In genomic region chrX:7586126-7586525, GRCh38 we compare ENCODE assay signal across 8 cellular contexts.
A peak's percentile ranks its signal among the peaks of the same experiment; 100 is the strongest.
DNase-seq lines count a peak whose midpoint lies in the region; ATAC-seq and TF ChIP-seq lines count a peak whose summit lies in the region.

No MANE protein-coding gene starts in this region.

- H3K4me2 ChIP-seq in DND-41 (ENCODE audit: insufficient read depth, low read length), result no peak overlapping the region

- no peak overlapping the region for H2AFZ ChIP-seq in DND-41 (ENCODE audit: low read depth, low read length)

- H3K4me3 ChIP-seq in DND-41 (ENCODE audit: low read depth in 1 of 2, low read length in 2 of 2), result no peak overlapping the region

- no peaks in the 10 kb centered on the region for H3K36me3 Mint-ChIP-seq in activated naive CD8-positive, alpha-beta T cell treated with anti-CD3 and anti-CD28 coated beads for 36 hours

- no peaks in the 10 kb centered on the region for H3K4me1 ChIP-seq in DND-41 (ENCODE audit: insufficient read depth, low read length)

- H3K9me3 Mint-ChIP-seq in activated naive CD8-positive, alpha-beta T cell treated with anti-CD3 and anti-CD28 coated beads for 36 hours, result no peaks in the 10 kb centered on the region

- TF ChIP-seq CTCF in DND-41 (IDR thresholded peaks at IDR 0.05; ENCODE audit: borderline replicate concordance, extremely low read depth, low read length, poor library complexity, severe bottlenecking), result peak; percentile 65

- no peaks in the 10 kb centered on the region for H3K27me3 Mint-ChIP-seq in activated naive CD8-positive, alpha-beta T cell treated with anti-CD3 and anti-CD28 coated beads for 36 hours

- no peaks in the 10 kb centered on the region for H4K20me1 ChIP-seq in DND-41 (ENCODE audit: insufficient read depth, low read length)

- no peak overlapping the region for H3K9ac ChIP-seq in DND-41 (ENCODE audit: low read depth, low read length)

- H3K27ac Mint-ChIP-seq in activated naive CD8-positive, alpha-beta T cell treated with anti-CD3 and anti-CD28 coated beads for 36 hours, result no peak overlapping the region

- no peaks in the 10 kb centered on the region for H3K79me2 ChIP-seq in DND-41 (ENCODE audit: insufficient read depth, low read length)

- peak; percentile 22 for DNase-seq in DND-41
- peak; percentile 38 for DNase-seq in RKO (ENCODE audit: low spot score)
- peak; percentile 37 for DNase-seq in iPS-NIHi7 (ENCODE audit: extremely low spot score)
- DNase-seq in DMS79 treated with DMSO at 0.1 percent for 48 hours (lab: John Stamatoyannopoulos, UW), result no peak
- no peak for DNase-seq in activated naive CD8-positive, alpha-beta T cell treated with anti-CD3 and anti-CD28 coated beads for 36 hours
- DNase-seq in retina, result no peak
- no peak for DNase-seq in cerebellar nuclear complex (lab: John Stamatoyannopoulos, UW)

- H3K36me3 ChIP-seq in DND-41 (ENCODE audit: insufficient read depth, low read length), result no peaks in the 10 kb centered on the region

- ATAC-seq in DND-41 (ENCODE audit: insufficient read depth, low read depth) (peak; percentile 71), GM21723 (IDR thresholded peaks at IDR 0.05; ENCODE audit: unreplicated experiment) (peak; percentile 89)

- no peak overlapping the region for H3K27ac ChIP-seq in DND-41 (ENCODE audit: low read length)

- no peaks in the 10 kb centered on the region for H3K9me3 ChIP-seq in DND-41 (ENCODE audit: insufficient read depth, low read length, severe bottlenecking)

- no peaks in the 10 kb centered on the region for H3K27me3 ChIP-seq in DND-41 (ENCODE audit: insufficient read depth, low read length, poor library complexity)

- no peaks in the 10 kb centered on the region for H3K4me1 Mint-ChIP-seq in activated naive CD8-positive, alpha-beta T cell treated with anti-CD3 and anti-CD28 coated beads for 36 hours

- no peak overlapping the region for H3K4me3 Mint-ChIP-seq in activated naive CD8-positive, alpha-beta T cell treated with anti-CD3 and anti-CD28 coated beads for 36 hours

Comparison
In these comparisons a context has a peak if more than half of its experiments do, and no peak if none do; other contexts are left out.
1. DNase-seq: peak in DND-41 (single experiment), RKO (single experiment) and iPS-NIHi7 (single experiment); none in DMS79 treated with DMSO at 0.1 percent for 48 hours (single experiment), activated naive CD8-positive, alpha-beta T cell treated with anti-CD3 and anti-CD28 coated beads for 36 hours (single experiment), retina (single experiment) and cerebellar nuclear complex (0 of 2).